8 cellular contexts compared by ENCODE assay signal in genomic region chr1:199498802-199499201, GRCh38.
DNase-seq lines count a peak whose midpoint lies in the region; ATAC-seq, FAIRE-seq and TF ChIP-seq lines count a peak whose summit lies in the region.
"Not testable (repeated sequence)": the region's sequence is repeated elsewhere in the genome, so short reads cannot be mapped to it uniquely, and the experiment has no call there.

No MANE protein-coding gene starts in this region.

- not testable (repeated sequence) for H3K9me3 ChIP-seq in T-helper 17 cell (ENCODE audit: control insufficient read depth, low read length, poor library complexity, severe bottlenecking)

- FAIRE-seq in GM12891 (lab: Jason Lieb, UNC), result not testable (repeated sequence)

- not testable (repeated sequence) for TF ChIP-seq POLR2A in GM12891 (IDR thresholded peaks at IDR 0.05; ENCODE audit: low read depth, low read length); NB4 (IDR thresholded peaks at IDR 0.05; ENCODE audit: extremely low read depth, insufficient read length)

- DNase-seq in GM12891 (ENCODE audit: insufficient read length, low spot score); T-helper 17 cell: not testable (repeated sequence)
- peak; percentile 28 for DNase-seq in NB4 (ENCODE audit: low read depth)
- DNase-seq in stimulated activated naive B cell treated with anti-CD40 and anti-IgM and Interleukin-4, amounts not matched to agents 10 μg/mL and 1 μg/mL and 100 μg/mL, for 72 hours, result peak; percentile 33

- H3K4me1 Mint-ChIP-seq in T-helper 17 cell, result not testable (repeated sequence)
- H3K4me1 Mint-ChIP-seq in stimulated activated naive B cell treated with anti-CD40 and anti-IgM and Interleukin-4, amounts not matched to agents 10 μg/mL and 1 μg/mL and 100 μg/mL, for 72 hours, result peaks cover 20 to 35% of the 10 kb centered on the region in 2 donors

- ATAC-seq in GM18868 (IDR thresholded peaks at IDR 0.05; ENCODE audit: unreplicated experiment), result peak; percentile 98
- peak; percentile 79 for ATAC-seq in GM21526 (IDR thresholded peaks at IDR 0.05; ENCODE audit: low FRiP score, unreplicated experiment)
- ATAC-seq in HG02884 (IDR thresholded peaks at IDR 0.05; ENCODE audit: unreplicated experiment), result peak; percentile 55
- ATAC-seq in HG03457 (IDR thresholded peaks at IDR 0.05; ENCODE audit: unreplicated experiment), result peak; percentile 84
- ATAC-seq in T-helper 17 cell, result peak; percentile 54
- peak; percentile 95 to 98 for ATAC-seq in stimulated activated naive B cell treated with anti-CD40 and anti-IgM and Interleukin-4, amounts not matched to agents 10 μg/mL and 1 μg/mL and 100 μg/mL, for 72 hours (replicated peaks)

- H3K4me3 ChIP-seq in NB4 (ENCODE audit: low read depth, low read length), result not testable (repeated sequence)

- H3K9me3 Mint-ChIP-seq in stimulated activated naive B cell treated with anti-CD40 and anti-IgM and Interleukin-4, amounts not matched to agents 10 μg/mL and 1 μg/mL and 100 μg/mL, for 72 hours, result peaks cover 14 to 15% of the 10 kb centered on the region in 2 donors

- H3K36me3 Mint-ChIP-seq in T-helper 17 cell (ENCODE audit: low read depth), result not testable (repeated sequence)
- peaks cover 22 to 26% of the 10 kb centered on the region in 2 donors for H3K36me3 Mint-ChIP-seq in stimulated activated naive B cell treated with anti-CD40 and anti-IgM and Interleukin-4, amounts not matched to agents 10 μg/mL and 1 μg/mL and 100 μg/mL, for 72 hours

- TF ChIP-seq CTCF in NB4 (IDR thresholded peaks at IDR 0.05; ENCODE audit: low read depth, low read length), result not testable (repeated sequence)

- H3K27me3 Mint-ChIP-seq in T-helper 17 cell; stimulated activated naive B cell treated with anti-CD40 and anti-IgM and Interleukin-4, amounts not matched to agents 10 μg/mL and 1 μg/mL and 100 μg/mL, for 72 hours: not testable (repeated sequence)

- H3K4me3 Mint-ChIP-seq in T-helper 17 cell, result not testable (repeated sequence)
- H3K4me3 Mint-ChIP-seq in stimulated activated naive B cell treated with anti-CD40 and anti-IgM and Interleukin-4, amounts not matched to agents 10 μg/mL and 1 μg/mL and 100 μg/mL, for 72 hours, result peak overlapping the region in 1 of 2 donors; percentile 10

- not testable (repeated sequence) for H3K27ac Mint-ChIP-seq in T-helper 17 cell
- peak overlapping the region; percentile 7 for H3K27ac Mint-ChIP-seq in stimulated activated naive B cell treated with anti-CD40 and anti-IgM and Interleukin-4, amounts not matched to agents 10 μg/mL and 1 μg/mL and 100 μg/mL, for 72 hours

TF ChIP-seq in GM12891, 5 proteins besides CTCF, POLR2A, EP300 and RAD21:
- peak; percentile 89 for TF ChIP-seq SPI1 (IDR thresholded peaks at IDR 0.05; ENCODE audit: low read depth, low read length)
